Comparison of ENCODE assay signal across 18 cellular contexts in genomic region chr2:29311458-29311857, GRCh38.
A peak's percentile ranks its signal among the peaks of the same experiment; 100 is the strongest.
DNase-seq lines count a peak whose midpoint lies in the region; ATAC-seq and TF ChIP-seq lines count a peak whose summit lies in the region.
"Had no signal": no experiment of that assay in that cellular context is flagged by ENCODE, and none has a peak within 500 bp of the region (broad histone marks: within the 10 kb centered on the region; RNA-seq: fewer than 3 reads in every experiment).

No MANE protein-coding gene starts in this region.

- no peak for ATAC-seq in natural killer cell treated with Interleukin-12 subunit alpha and Interleukin-12 subunit beta and Interleukin-15 and Interleukin-18, amount 100 ng/mL, for 72 hours
- ATAC-seq in natural killer cell (no peak), lower lobe of right lung (no peak)
- ATAC-seq: GM23338 had no signal

- DNase-seq in DMS79 treated with DMSO at 0.1 percent for 48 hours (lab: John Stamatoyannopoulos, UW) (peak; percentile 10), DMS79 (lab: John Stamatoyannopoulos, UW) (no peak), natural killer cell (no peak), myocyte (ENCODE audit: low read depth) (peak; percentile 11), GM03348 (ENCODE audit: low spot score) (no peak), retina (no peak), lower lobe of right lung (no peak)
- DNase-seq in natural killer cell treated with Interleukin-12 subunit alpha and Interleukin-12 subunit beta and Interleukin-15 and Interleukin-18, amount 100 ng/mL, for 72 hours (ENCODE audit: low spot score), result no peak
- DNase-seq: AML-193; C1 segment of cervical spinal cord; Calu3; CD4-positive, alpha-beta T cell; DMS 273 treated with DMSO at 0.1 percent for 48 hours; EL; IMR-90 had no signal

- no peaks in the 10 kb centered on the region for H3K9me3 ChIP-seq in lower lobe of right lung
- H3K9me3 ChIP-seq: HAP-1 had no signal

- no peaks in the 10 kb centered on the region for H3K36me3 Mint-ChIP-seq in natural killer cell treated with Interleukin-12 subunit alpha and Interleukin-12 subunit beta and Interleukin-15 and Interleukin-18, amount 100 ng/mL, for 72 hours
- no peaks in the 10 kb centered on the region for H3K36me3 Mint-ChIP-seq in natural killer cell

- H3K9me3 Mint-ChIP-seq in natural killer cell treated with Interleukin-12 subunit alpha and Interleukin-12 subunit beta and Interleukin-15 and Interleukin-18, amount 100 ng/mL, for 72 hours, result no peaks in the 10 kb centered on the region
- no peaks in the 10 kb centered on the region for H3K9me3 Mint-ChIP-seq in natural killer cell
- H3K9me3 Mint-ChIP-seq: CD4-positive, alpha-beta T cell; GM23338 had no signal

- no peak overlapping the region for H3K27ac ChIP-seq in lower lobe of right lung
- H3K27ac ChIP-seq: 22Rv1 had no signal

- peaks cover 3% of the 10 kb centered on the region for H3K4me1 ChIP-seq in lower lobe of right lung
- H3K4me1 ChIP-seq: HAP-1 had no signal

- H3K27ac Mint-ChIP-seq in natural killer cell treated with Interleukin-12 subunit alpha and Interleukin-12 subunit beta and Interleukin-15 and Interleukin-18, amount 100 ng/mL, for 72 hours, result peak overlapping the region; percentile 17 to 23
- H3K27ac Mint-ChIP-seq in natural killer cell, result peak overlapping the region in 1 of 2 donors; percentile 46
- H3K27ac Mint-ChIP-seq: CD4-positive, alpha-beta T cell; GM23338 had no signal

- peaks cover 47 to 54% of the 10 kb centered on the region in 2 donors for H3K4me1 Mint-ChIP-seq in natural killer cell treated with Interleukin-12 subunit alpha and Interleukin-12 subunit beta and Interleukin-15 and Interleukin-18, amount 100 ng/mL, for 72 hours (ENCODE audit: low read depth in 2 of 2)
- H3K4me1 Mint-ChIP-seq in natural killer cell, result peaks cover 39 to 58% of the 10 kb centered on the region in 2 donors

- H3K4me3 ChIP-seq in lower lobe of right lung, result no peak overlapping the region
- H3K4me3 ChIP-seq: GM23338, HAP-1 had no signal

- H3K27me3 ChIP-seq in lower lobe of right lung (ENCODE audit: low read depth), result no peaks in the 10 kb centered on the region

- intact Hi-C loops in natural killer cell (cut with micrococcal nuclease), result no loop called here
- intact Hi-C loops in lower lobe of right lung (cut with DNase I), result no loop called here

- H3K4me3 Mint-ChIP-seq in natural killer cell treated with Interleukin-12 subunit alpha and Interleukin-12 subunit beta and Interleukin-15 and Interleukin-18, amount 100 ng/mL, for 72 hours, result no peak overlapping the region
- no peak overlapping the region for H3K4me3 Mint-ChIP-seq in natural killer cell
- H3K4me3 Mint-ChIP-seq: CD4-positive, alpha-beta T cell; GM23338 had no signal

- peaks cover 0 to 14% of the 10 kb centered on the region in 2 donors for H3K27me3 Mint-ChIP-seq in natural killer cell treated with Interleukin-12 subunit alpha and Interleukin-12 subunit beta and Interleukin-15 and Interleukin-18, amount 100 ng/mL, for 72 hours
- peaks cover 14 to 36% of the 10 kb centered on the region in 2 donors for H3K27me3 Mint-ChIP-seq in natural killer cell (ENCODE audit: low read depth in 2 of 2)

- no peaks in the 10 kb centered on the region for H3K36me3 ChIP-seq in lower lobe of right lung
- H3K36me3 ChIP-seq: HAP-1 had no signal

- TF ChIP-seq CTCF in natural killer cell (IDR thresholded peaks at IDR 0.05) (no peak), lower lobe of right lung (IDR thresholded peaks at IDR 0.05) (no peak)

Comparison
In these comparisons a context has a peak if more than half of its experiments do, and no peak if none do; other contexts are left out.
1. DNase-seq: peak in DMS79 treated with DMSO at 0.1 percent for 48 hours (single experiment) and myocyte (single experiment); none in DMS79 (single experiment), natural killer cell treated with Interleukin-12 subunit alpha and Interleukin-12 subunit beta and Interleukin-15 and Interleukin-18, amount 100 ng/mL, for 72 hours (single experiment), natural killer cell (single experiment), GM03348 (single experiment), retina (single experiment) and lower lobe of right lung (single experiment).